Comparison of ENCODE assay signal across 27 cellular contexts in the genomic region with DNA sequence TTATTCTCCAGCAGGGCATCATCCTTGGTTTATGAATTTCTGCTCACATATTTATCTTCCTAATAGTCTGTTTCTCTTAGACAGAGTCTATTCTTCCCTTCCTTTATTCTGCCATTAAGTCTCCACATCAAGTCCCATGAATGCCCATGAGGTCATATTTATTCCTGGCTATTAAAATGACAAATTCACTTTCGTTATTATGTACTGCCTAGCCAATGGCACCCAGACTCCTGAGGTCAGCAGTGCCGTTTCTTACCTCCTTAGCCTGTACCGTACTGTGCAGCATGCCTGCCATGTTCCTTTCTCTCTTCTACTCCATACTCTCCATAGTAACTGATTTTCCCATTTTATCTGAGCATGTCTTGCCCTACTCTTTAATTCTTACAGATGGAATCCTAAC.
"Had no signal": no experiment of that assay in that cellular context is flagged by ENCODE, and none has a peak within 500 bp of the region (broad histone marks: within the 10 kb centered on the region; RNA-seq: fewer than 3 reads in every experiment).

No MANE protein-coding gene starts in this region.

- ATAC-seq: activated CD4-positive, alpha-beta T cell treated with anti-CD3 and anti-CD28 coated beads for 36 hours; activated CD8-positive, alpha-beta memory T cell treated with anti-CD3 and anti-CD28 coated beads, Interleukin-2, amount 10 ng/mL, durations not matched to agents 7 days and 5 days; activated CD8-positive, alpha-beta T cell treated with anti-CD3 and anti-CD28 coated beads, Interleukin-2, amount 10 ng/mL, durations not matched to agents 7 days and 5 days; activated naive CD8-positive, alpha-beta T cell treated with anti-CD3 and anti-CD28 coated beads, Interleukin-2, amount 50 U/mL, for 24 hours; foreskin keratinocyte had no signal

- H3K36me3 ChIP-seq: adrenal gland, breast epithelium, cardiac muscle cell, esophagus muscularis mucosa, gastrocnemius medialis had no signal

- H3K4me3 ChIP-seq: adrenal gland, breast epithelium, cardiac muscle cell, coronary artery, dorsolateral prefrontal cortex, esophagus muscularis mucosa, gastrocnemius medialis had no signal

- DNase-seq: activated CD4-positive, alpha-beta memory T cell treated with anti-CD3 and anti-CD28 coated beads for 36 hours; activated CD4-positive, alpha-beta T cell treated with anti-CD3 and anti-CD28 coated beads for 36 hours; activated CD4-positive, alpha-beta T cell treated with anti-CD3 and anti-CD28 coated beads, Interleukin-2, amount 10 ng/mL, durations not matched to agents 24 days and 14 days; activated CD4-positive, CD25-positive, alpha-beta regulatory T cell; activated CD4-positive, CD25-positive, alpha-beta regulatory T cell treated with anti-CD3 and anti-CD28 coated beads, Interleukin-2, amount 50 U/mL, for 72 hours; activated CD8-positive, alpha-beta memory T cell treated with anti-CD3 and anti-CD28 coated beads, Interleukin-2, amount 10 ng/mL, durations not matched to agents 7 days and 5 days; activated CD8-positive, alpha-beta memory T cell treated with anti-CD3 and anti-CD28 coated beads, Interleukin-2, amount 50 U/mL, for 4 hours; activated CD8-positive, alpha-beta T cell treated with anti-CD3 and anti-CD28 coated beads, Interleukin-2, amount 10 ng/mL, durations not matched to agents 7 days and 5 days; activated effector memory CD4-positive, alpha-beta T cell treated with anti-CD3 and anti-CD28 coated beads, Interleukin-2, amount 50 U/mL, for 16 hours; activated naive CD4-positive, alpha-beta T cell treated with anti-CD3 and anti-CD28 coated beads for 36 hours; activated naive CD8-positive, alpha-beta T cell treated with anti-CD3 and anti-CD28 coated beads for 36 hours; activated naive CD8-positive, alpha-beta T cell treated with anti-CD3 and anti-CD28 coated beads, Interleukin-2, amount 50 U/mL, for 24 hours; activated T-cell treated with anti-CD3 and anti-CD28 coated beads, Interleukin-2, amount 50 U/mL, for 1 hour; activated T-cell treated with anti-CD3 and anti-CD28 coated beads, Interleukin-2, amount 50 U/mL, for 48 hours; adrenal gland; amygdala; aorta; dorsolateral prefrontal cortex; effector memory CD4-positive, alpha-beta T cell; endodermal cell; foreskin keratinocyte; gastrocnemius medialis; T-helper 2 cell had no signal

- H3K4me1 ChIP-seq: breast epithelium, foreskin keratinocyte had no signal

- H3K27ac ChIP-seq: adrenal gland, breast epithelium, cardiac muscle cell, coronary artery, dorsolateral prefrontal cortex, esophagus muscularis mucosa, foreskin keratinocyte, gastrocnemius medialis had no signal

- H3K9me3 ChIP-seq: adrenal gland, breast epithelium, esophagus muscularis mucosa, gastrocnemius medialis had no signal

- H3K27me3 ChIP-seq: adrenal gland, breast epithelium, cardiac muscle cell, dorsolateral prefrontal cortex, esophagus muscularis mucosa, gastrocnemius medialis had no signal
